Comparison of ENCODE assay signal across 12 cellular contexts in the genomic region with DNA sequence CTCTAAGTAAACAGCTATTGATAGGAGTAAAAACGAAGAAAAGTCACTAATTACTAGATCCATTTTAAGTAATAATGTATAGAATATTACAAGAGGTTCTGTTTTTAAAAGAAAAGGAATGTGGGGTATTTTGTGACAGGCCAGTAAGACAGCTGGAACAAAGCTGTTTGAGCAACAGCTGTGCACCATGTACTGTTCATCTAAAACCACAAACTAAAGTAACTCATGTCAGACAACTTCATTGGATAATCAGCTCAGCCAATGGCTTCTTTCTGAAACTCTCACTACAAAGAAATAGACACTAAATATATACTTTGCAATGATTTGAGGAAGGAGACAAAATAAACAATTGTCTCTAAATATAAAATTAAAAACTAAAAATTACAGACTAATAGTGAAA. TPM values are rescaled to one million over a fixed set of nuclear protein-coding genes. Genes with fewer than 3 reads are reported as not detected.
A peak's percentile ranks its signal among the peaks of the same experiment; 100 is the strongest.
DNase-seq lines count a peak whose midpoint lies in the region; ATAC-seq, FAIRE-seq and TF ChIP-seq lines count a peak whose summit lies in the region.
"Had no signal": no experiment of that assay in that cellular context is flagged by ENCODE, and none has a peak within 500 bp of the region (broad histone marks: within the 10 kb centered on the region; RNA-seq: fewer than 3 reads in every experiment).

No MANE protein-coding gene starts in this region.

- no peak overlapping the region for H3K27ac Mint-ChIP-seq in activated B cell treated with CpG ODN at 0.5 μM for 24 hours
- H3K27ac Mint-ChIP-seq in CD8-positive, alpha-beta T cell: no peak overlapping the region

- H3K36me3 Mint-ChIP-seq in activated B cell treated with CpG ODN at 0.5 μM for 24 hours (ENCODE audit: low read depth): peaks cover 37% of the 10 kb centered on the region
- H3K36me3 Mint-ChIP-seq in CD8-positive, alpha-beta T cell: peaks cover 9% of the 10 kb centered on the region

- ATAC-seq in GM19328 (IDR thresholded peaks at IDR 0.05; ENCODE audit: unreplicated experiment) (peak; percentile 81), HG03039 (IDR thresholded peaks at IDR 0.05; ENCODE audit: unreplicated experiment) (peak; percentile 58), activated B cell treated with CpG ODN at 0.5 μM for 24 hours (ENCODE audit: low read depth) (peak; percentile 32), psoas muscle (peak; percentile 46 to 76 (median 58))
- no peak for ATAC-seq in CD8-positive, alpha-beta T cell
- ATAC-seq: body of pancreas had no signal

- TF ChIP-seq CTCF in activated B cell treated with CpG ODN at 0.5 μM for 24 hours (IDR thresholded peaks at IDR 0.05) (no peak), psoas muscle (IDR thresholded peaks at IDR 0.05) (no peak), D721Med (IDR thresholded peaks at IDR 0.05; ENCODE audit: insufficient read depth, missing control alignments) (no peak)
- no peak for TF ChIP-seq CTCF in CD8-positive, alpha-beta T cell (IDR thresholded peaks at IDR 0.05)

- H3K4me3 Mint-ChIP-seq in activated B cell treated with CpG ODN at 0.5 μM for 24 hours: no peak overlapping the region
- no peak overlapping the region for H3K4me3 Mint-ChIP-seq in CD8-positive, alpha-beta T cell

- H3K27me3 ChIP-seq in psoas muscle (ENCODE audit: insufficient read depth in 3 of 3, low read length in 2 of 3): no peaks in the 10 kb centered on the region
- no peaks in the 10 kb centered on the region for H3K27me3 ChIP-seq in CD8-positive, alpha-beta T cell (ENCODE audit: insufficient read depth, low read length)
- H3K27me3 ChIP-seq: body of pancreas had no signal

- CTCF ChIA-PET in activated B cell treated with CpG ODN at 0.5 μM for 24 hours (lab: Charles Lee): interaction anchor here (1.3 to 1.9 kb wide), 3 partner anchors 34 to 112 kb away, joined by 3 to 7 read pairs (median 4); no protein-coding TSS in a partner anchor
- CTCF ChIA-PET in CD8-positive, alpha-beta T cell (lab: Charles Lee): interaction anchor here (1.1 to 1.3 kb wide), 3 partner anchors 15 to 42 kb away, joined by 3 to 5 read pairs (median 4); no protein-coding TSS in a partner anchor

- no peaks in the 10 kb centered on the region for H3K27me3 Mint-ChIP-seq in activated B cell treated with CpG ODN at 0.5 μM for 24 hours
- no peaks in the 10 kb centered on the region for H3K27me3 Mint-ChIP-seq in CD8-positive, alpha-beta T cell (ENCODE audit: low read depth)

- peaks cover 7% of the 10 kb centered on the region for H3K9me3 Mint-ChIP-seq in activated B cell treated with CpG ODN at 0.5 μM for 24 hours
- peaks cover 10% of the 10 kb centered on the region for H3K9me3 Mint-ChIP-seq in CD8-positive, alpha-beta T cell

- no peaks in the 10 kb centered on the region for H3K36me3 ChIP-seq in psoas muscle (ENCODE audit: insufficient read depth in 1 of 2, low read depth in 1 of 2)
- no peaks in the 10 kb centered on the region for H3K36me3 ChIP-seq in CD8-positive, alpha-beta T cell (ENCODE audit: insufficient read depth, low read length)

- no peak overlapping the region for H3K27ac ChIP-seq in psoas muscle
- no peak overlapping the region for H3K27ac ChIP-seq in CD8-positive, alpha-beta T cell (ENCODE audit: low read depth, low read length)
- H3K27ac ChIP-seq: body of pancreas had no signal

- H3K4me3 ChIP-seq in psoas muscle: no peak overlapping the region
- no peak overlapping the region for H3K4me3 ChIP-seq in CD8-positive, alpha-beta T cell (ENCODE audit: low read depth, low read length)
- H3K4me3 ChIP-seq: body of pancreas had no signal

- DNase-seq in activated B cell treated with CpG ODN at 0.5 μM for 24 hours (no peak), psoas muscle (no peak), C1 segment of cervical spinal cord (lab: John Stamatoyannopoulos, UW) (no peak), NCI-H128 (lab: John Stamatoyannopoulos, UW; ENCODE audit: unreplicated experiment) (no peak), D721Med (ENCODE audit: insufficient read length, low spot score) (no peak)
- no peak for DNase-seq in CD8-positive, alpha-beta T cell
- DNase-seq: body of pancreas, GF-D8, NCI-H1417, substantia nigra had no signal

- H3K4me1 Mint-ChIP-seq in activated B cell treated with CpG ODN at 0.5 μM for 24 hours: peaks cover 75% of the 10 kb centered on the region
- H3K4me1 Mint-ChIP-seq in CD8-positive, alpha-beta T cell (ENCODE audit: low read depth): peaks cover 40% of the 10 kb centered on the region

- intact Hi-C loops in activated B cell treated with CpG ODN at 0.5 μM for 24 hours (cut with micrococcal nuclease): loop anchor here (1.0 kb wide), 1 partner anchor 7 kb away; no protein-coding TSS in a partner anchor
- intact Hi-C loops in psoas muscle (cut with DNase I): no loop called here
- intact Hi-C loops in CD8-positive, alpha-beta T cell (cut with DNase I, micrococcal nuclease): no loop called here

- POLR2A ChIA-PET in activated B cell treated with CpG ODN at 0.5 μM for 24 hours (lab: Charles Lee): interaction anchor here (0.7 to 2.3 kb wide), 7 partner anchors 9 to 35 kb away, joined by 3 to 8 read pairs (median 3); no protein-coding TSS in a partner anchor
- POLR2A ChIA-PET in CD8-positive, alpha-beta T cell (lab: Charles Lee): interaction anchor here (0.7 kb wide), 1 partner anchor 13 kb away, joined by 3 read pairs; no protein-coding TSS in a partner anchor

- peaks cover 41% of the 10 kb centered on the region for H3K4me1 ChIP-seq in psoas muscle
- H3K4me1 ChIP-seq in CD8-positive, alpha-beta T cell (ENCODE audit: insufficient read depth, low read length): no peaks in the 10 kb centered on the region

- 56 to 67% (median 62%) methylated on average over 1 of the region's 1 CpG for whole genome bisulfite sequencing in psoas muscle, 3 donors

- H3K9me3 ChIP-seq in psoas muscle: no peaks in the 10 kb centered on the region
- peaks cover 3% of the 10 kb centered on the region for H3K9me3 ChIP-seq in CD8-positive, alpha-beta T cell (ENCODE audit: low read length)
- H3K9me3 ChIP-seq: body of pancreas had no signal

- no peak for FAIRE-seq in D721Med (lab: Jason Lieb, UNC)

RNA-seq across cellular contexts. Expression of a gene that starts 16.1 kb away (rescaled TPM):
- total RNA-seq in activated B cell treated with CpG ODN at 0.5 μM for 24 hours: 97.7 and 106 TPM in 2 replicates
- 10 to 100 TPM; 44.3 to 89.8 (median 63.9) TPM for total RNA-seq in psoas muscle
- 10 to 100 TPM; 45.0 to 54.0 (median 46.1) TPM for polyA plus RNA-seq in psoas muscle
- total RNA-seq in CD8-positive, alpha-beta T cell: 10 to 100 TPM; 38.5 to 40.6 TPM
